ENCODE assay signal across 1 cellular context in genomic region chr1:202160377-202160940, GRCh38.
TF ChIP-seq lines count a peak whose summit lies in the region.

Gene PTPN7, minus strand, starts transcription at chr1:202160602. Its CDS starts 1,200 bp downstream, at chr1:202159402.

TF ChIP-seq in GM12878, 131 proteins besides CTCF, POLR2A, EP300 and RAD21 (continued from another document and continues in another):
- TF ChIP-seq ZBTB4 (CRISPR knock-in tag; IDR thresholded peaks at IDR 0.05), result no peak
- TF ChIP-seq NKRF (conservative IDR thresholded peaks at IDR 0.05), result 0 out of 2 replicates have a peak, but pooled peaks have one; percentile 39
- TF ChIP-seq BACH1 (IDR thresholded peaks at IDR 0.05; ENCODE audit: borderline replicate concordance), result peak; percentile 18; the same call in 1 of the 2 replicates
- TF ChIP-seq RB1 (IDR thresholded peaks at IDR 0.05; ENCODE audit: borderline replicate concordance), result no peak; the same call in 1 of the 2 replicates
- no peak for TF ChIP-seq MAX (IDR thresholded peaks at IDR 0.05; ENCODE audit: low read depth, low read length)
- TF ChIP-seq HSF1 (IDR thresholded peaks at IDR 0.05; ENCODE audit: low read depth, low read length), result no peak
- TF ChIP-seq LARP7 (IDR thresholded peaks at IDR 0.05), result 0 out of 2 replicates have a peak, but pooled peaks have one; percentile 34
- TF ChIP-seq E2F8 (IDR thresholded peaks at IDR 0.05; ENCODE audit: low read depth, partially characterized antibody), result no peak
- peak; percentile 34 for TF ChIP-seq ZNF687 (IDR thresholded peaks at IDR 0.05)
- TF ChIP-seq YY1 (IDR thresholded peaks at IDR 0.05; ENCODE audit: low read depth, low read length), result no peak
- TF ChIP-seq KDM1A (IDR thresholded peaks at IDR 0.05; ENCODE audit: borderline replicate concordance), result no peak
- peak; percentile 70 to 90; a peak in 3 of 4 replicates for TF ChIP-seq BHLHE40 (IDR thresholded peaks at IDR 0.05; ENCODE audit: borderline replicate concordance in 1 of 2, low read depth in 2 of 2, low read length in 1 of 2)
- no peak for TF ChIP-seq MYB (IDR thresholded peaks at IDR 0.05; ENCODE audit: borderline replicate concordance, low read depth, low read length)
- TF ChIP-seq MEF2B (IDR thresholded peaks at IDR 0.05; ENCODE audit: partially characterized antibody, poor library complexity, severe bottlenecking), result peak; percentile 59
- TF ChIP-seq TBL1XR1 (IDR thresholded peaks at IDR 0.05; ENCODE audit: low read depth, low read length), result no peak
- no peak for TF ChIP-seq TCF7 (IDR thresholded peaks at IDR 0.05; ENCODE audit: borderline replicate concordance)
- no peak for TF ChIP-seq NFYA (IDR thresholded peaks at IDR 0.05; ENCODE audit: borderline replicate concordance, low read depth, low read length)
- TF ChIP-seq HDGF (IDR thresholded peaks at IDR 0.05), result 0 out of 2 replicates have a peak, but pooled peaks have one; percentile 33
- no peak for TF ChIP-seq SIX5 (IDR thresholded peaks at IDR 0.05; ENCODE audit: low read depth, low read length, severe bottlenecking)
- TF ChIP-seq ZNF622 (IDR thresholded peaks at IDR 0.05), result no peak
- TF ChIP-seq STAT1 (conservative IDR thresholded peaks at IDR 0.05), result 0 out of 2 replicates have a peak, but pooled peaks have one; percentile 54
- TF ChIP-seq ELK1 (IDR thresholded peaks at IDR 0.05; ENCODE audit: low read depth, low read length), result no peak
- 0 out of 2 replicates have a peak, but pooled peaks have one; percentile 30 for TF ChIP-seq TARDBP (IDR thresholded peaks at IDR 0.05; ENCODE audit: borderline replicate concordance)
- TF ChIP-seq CHD1 (IDR thresholded peaks at IDR 0.05; ENCODE audit: low read depth, low read length), result no peak
- TF ChIP-seq MLLT1 (IDR thresholded peaks at IDR 0.05), result 0 out of 2 replicates have a peak, but pooled peaks have one; percentile 11
- peak; percentile 26; the same call in 2 of the 3 replicates for TF ChIP-seq POU2F2 (IDR thresholded peaks at IDR 0.05; ENCODE audit: borderline replicate concordance, low read depth, low read length)
- no peak for TF ChIP-seq IRF3 (IDR thresholded peaks at IDR 0.05)
- TF ChIP-seq CBX3 (IDR thresholded peaks at IDR 0.05; ENCODE audit: borderline replicate concordance, low read depth), result no peak
- TF ChIP-seq TCF3 (IDR thresholded peaks at IDR 0.05; ENCODE audit: borderline replicate concordance, insufficient read depth, low read depth, low read length), result peak; percentile 93
- no peak for TF ChIP-seq SRF (IDR thresholded peaks at IDR 0.05; ENCODE audit: low read depth in 2 of 2, low read length in 2 of 2)
- peak; percentile 68 for TF ChIP-seq DPF2 (IDR thresholded peaks at IDR 0.05)
- no peak for TF ChIP-seq CHD4 (IDR thresholded peaks at IDR 0.05)
- no peak for TF ChIP-seq ZNF384 (IDR thresholded peaks at IDR 0.05; ENCODE audit: borderline replicate concordance, low read depth, low read length)
- TF ChIP-seq ZNF24 (IDR thresholded peaks at IDR 0.05), result no peak
- TF ChIP-seq MTA3 (IDR thresholded peaks at IDR 0.05; ENCODE audit: borderline replicate concordance, low read length), result no peak
- no peak for TF ChIP-seq PKNOX1 (IDR thresholded peaks at IDR 0.05)
- TF ChIP-seq CBX5 (IDR thresholded peaks at IDR 0.05; ENCODE audit: low read depth), result no peak
- TF ChIP-seq IKZF2 (IDR thresholded peaks at IDR 0.05), result peak; percentile 79 to 80
- no peak for TF ChIP-seq HDAC6 (IDR thresholded peaks at IDR 0.05; ENCODE audit: unreplicated experiment)
